Comparison of ENCODE assay signal across 33 cellular contexts in the genomic region with DNA sequence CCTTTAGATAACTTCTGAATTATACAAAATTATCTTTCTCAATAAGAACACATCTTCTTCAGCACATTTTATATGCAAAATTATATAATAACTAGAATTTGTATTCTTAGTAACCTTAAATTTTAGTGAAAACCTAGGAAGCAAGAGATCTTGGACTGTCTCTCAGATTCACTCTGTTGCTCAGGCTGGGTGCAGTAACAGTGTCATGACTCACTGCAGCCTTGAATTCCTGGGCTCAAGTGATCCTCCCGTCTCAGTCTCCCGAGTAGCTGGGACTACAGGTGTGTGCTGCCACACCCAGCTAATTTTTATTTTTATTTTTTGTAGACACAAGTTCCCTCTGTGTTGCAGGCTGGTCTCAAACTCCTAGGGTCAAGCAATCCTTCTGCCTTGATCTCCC. TPM values are rescaled to one million over a fixed set of nuclear protein-coding genes. Genes with fewer than 3 reads are reported as not detected.
"Had no signal": no experiment of that assay in that cellular context is flagged by ENCODE, and none has a peak within 500 bp of the region (broad histone marks: within the 10 kb centered on the region; RNA-seq: fewer than 3 reads in every experiment).

No MANE protein-coding gene starts in this region.

- DNase-seq: activated B cell treated with CpG ODN at 0.5 μM for 24 hours; activated CD4-positive, alpha-beta memory T cell treated with anti-CD3 and anti-CD28 coated beads for 36 hours; activated CD4-positive, alpha-beta T cell treated with anti-CD3 and anti-CD28 coated beads for 4 hours; activated CD4-positive, alpha-beta T cell treated with anti-CD3 and anti-CD28 coated beads, Interleukin-2, amount 10 ng/mL, durations not matched to agents 24 days and 14 days; activated CD4-positive, alpha-beta T cell treated with anti-CD3 and anti-CD28 coated beads, Interleukin-2, amount 50 U/mL, for 1 hour; activated CD4-positive, alpha-beta T cell treated with anti-CD3 and anti-CD28 coated beads, Interleukin-2, amount 50 U/mL, for 4 hours; activated CD4-positive, CD25-positive, alpha-beta regulatory T cell treated with anti-CD3 and anti-CD28 coated beads, Interleukin-2, amount 50 U/mL, for 72 hours; activated CD8-positive, alpha-beta memory T cell treated with anti-CD3 and anti-CD28 coated beads, Interleukin-2, amount 50 U/mL, for 4 hours; activated CD8-positive, alpha-beta T cell treated with anti-CD3 and anti-CD28 coated beads for 36 hours; activated effector memory CD4-positive, alpha-beta T cell treated with anti-CD3 and anti-CD28 coated beads, Interleukin-2, amount 50 U/mL, for 16 hours; activated naive CD4-positive, alpha-beta T cell treated with anti-CD3 and anti-CD28 coated beads, Interleukin-2, amount 10 ng/mL, durations not matched to agents 7 days and 5 days; activated naive CD4-positive, alpha-beta T cell treated with Interleukin-2 at 50 U/mL for 16 hours; activated naive CD8-positive, alpha-beta T cell treated with anti-CD3 and anti-CD28 coated beads, Interleukin-2, amount 10 ng/mL, durations not matched to agents 7 days and 5 days; activated naive CD8-positive, alpha-beta T cell treated with anti-CD3 and anti-CD28 coated beads, Interleukin-2, amount 50 U/mL, for 24 hours; activated T-cell treated with anti-CD3 and anti-CD28 coated beads for 4 hours; activated T-cell treated with anti-CD3 and anti-CD28 coated beads, Interleukin-2, amount 50 U/mL, for 1 hour; activated T-cell treated with anti-CD3 and anti-CD28 coated beads, Interleukin-2, amount 50 U/mL, for 4 hours; activated T-cell treated with anti-CD3 and anti-CD28 coated beads, Interleukin-2, amount 50 U/mL, for 72 hours; amygdala; anterior cingulate cortex; caudate nucleus; cerebellar nuclear complex; T-helper 1 cell; T-helper 2 cell; T-helper 9 cell had no signal

- H3K36me3 ChIP-seq: ascending aorta, cardiac muscle cell had no signal

- H3K27ac ChIP-seq: ascending aorta, cardiac muscle cell, VCaP had no signal

- H3K4me1 ChIP-seq: ascending aorta had no signal

- H3K27me3 ChIP-seq: ascending aorta, cardiac muscle cell had no signal

- H3K9me3 ChIP-seq: ascending aorta had no signal

- ATAC-seq: activated CD8-positive, alpha-beta T cell treated with anti-CD3 and anti-CD28 coated beads for 36 hours; activated naive CD8-positive, alpha-beta T cell treated with anti-CD3 and anti-CD28 coated beads, Interleukin-2, amount 50 U/mL, for 24 hours; activated T-cell treated with anti-CD3 and anti-CD28 coated beads, Interleukin-2, amount 50 U/mL, for 4 hours; activated T-cell treated with anti-CD3 and anti-CD28 coated beads, Interleukin-2, amount 50 U/mL, for 72 hours; activated T-helper 17 cell treated with anti-CD3 and anti-CD28 coated beads, Interleukin-2, amount 50 U/mL, for 72 hours had no signal

- H3K4me3 ChIP-seq: ascending aorta, cardiac muscle cell had no signal

RNA-seq across cellular contexts. Expression of a gene that starts 29.9 kb away (rescaled TPM):
- total RNA-seq: bronchial epithelial cell, cardiac muscle cell, chondrocyte had no signal
- polyA plus RNA-seq: cardiac muscle cell had no signal

RNA-seq across cellular contexts. Expression of a gene that starts 52.3 kb away (rescaled TPM):
- total RNA-seq: activated B cell treated with CpG ODN at 0.5 μM for 24 hours; activated CD4-positive, alpha-beta memory T cell treated with anti-CD3 and anti-CD28 coated beads for 36 hours; activated CD4-positive, alpha-beta T cell treated with anti-CD3 and anti-CD28 coated beads, Interleukin-2, amount 10 ng/mL, durations not matched to agents 24 days and 14 days; activated CD8-positive, alpha-beta memory T cell treated with anti-CD3 and anti-CD28 coated beads for 36 hours; activated CD8-positive, alpha-beta T cell treated with anti-CD3 and anti-CD28 coated beads for 36 hours; activated naive CD8-positive, alpha-beta T cell treated with anti-CD3 and anti-CD28 coated beads, Interleukin-2, amount 10 ng/mL, durations not matched to agents 7 days and 5 days; activated T-cell treated with anti-CD3 and anti-CD28 coated beads, Interleukin-2, amount 50 U/mL, for 4 hours; activated T-cell treated with anti-CD3 and anti-CD28 coated beads, Interleukin-2, amount 50 U/mL, for 72 hours; activated T-helper 1 cell treated with anti-CD3 and anti-CD28 coated beads, Interleukin-12 subunit alpha, Interleukin-12 subunit beta, Interleukin-2, Interleukin-4 antibody, amounts not matched to agents 30 ng/mL and 10 ng/mL and 1 ng/mL, durations not matched to agents 14 hours and 24 hours and 36 hours; activated T-helper 17 cell treated with anti-CD3 and anti-CD28 coated beads, Interleukin-2, amount 50 U/mL, for 72 hours; bronchial epithelial cell had no signal
